In the genomic region with DNA sequence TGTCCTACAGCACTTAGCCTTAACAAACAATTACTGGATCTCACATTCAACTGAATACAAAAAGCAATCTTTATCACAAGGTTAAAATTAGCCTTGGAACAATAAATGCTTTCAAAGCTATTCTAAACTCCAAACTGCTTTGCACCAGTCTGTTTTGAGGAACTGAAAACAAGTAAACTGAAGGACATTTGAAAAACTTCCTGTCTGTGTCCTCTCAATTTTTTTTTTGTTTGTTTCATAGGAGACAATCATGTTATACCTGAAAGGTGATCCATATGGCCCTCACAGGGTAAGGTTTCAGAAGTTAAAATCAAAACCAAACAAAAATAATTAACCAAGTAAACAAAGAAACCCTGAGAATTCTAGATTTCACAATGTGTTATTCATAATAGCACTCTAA, we compare ENCODE assay signal across 1 cellular context.
TF ChIP-seq lines count a peak whose summit lies in the region.

No MANE protein-coding gene starts in this region.

TF ChIP-seq in GM12878, 131 proteins besides CTCF, POLR2A, EP300 and RAD21 (continued from another document):
- TF ChIP-seq ZNF384 (IDR thresholded peaks at IDR 0.05; ENCODE audit: borderline replicate concordance, low read depth, low read length) = peak; percentile 86; the same call in 1 of the 2 replicates
- peak; percentile 62; the same call in 1 of the 2 replicates for TF ChIP-seq IRF4 (IDR thresholded peaks at IDR 0.05; ENCODE audit: low read depth, low read length)
